In the genomic region with DNA sequence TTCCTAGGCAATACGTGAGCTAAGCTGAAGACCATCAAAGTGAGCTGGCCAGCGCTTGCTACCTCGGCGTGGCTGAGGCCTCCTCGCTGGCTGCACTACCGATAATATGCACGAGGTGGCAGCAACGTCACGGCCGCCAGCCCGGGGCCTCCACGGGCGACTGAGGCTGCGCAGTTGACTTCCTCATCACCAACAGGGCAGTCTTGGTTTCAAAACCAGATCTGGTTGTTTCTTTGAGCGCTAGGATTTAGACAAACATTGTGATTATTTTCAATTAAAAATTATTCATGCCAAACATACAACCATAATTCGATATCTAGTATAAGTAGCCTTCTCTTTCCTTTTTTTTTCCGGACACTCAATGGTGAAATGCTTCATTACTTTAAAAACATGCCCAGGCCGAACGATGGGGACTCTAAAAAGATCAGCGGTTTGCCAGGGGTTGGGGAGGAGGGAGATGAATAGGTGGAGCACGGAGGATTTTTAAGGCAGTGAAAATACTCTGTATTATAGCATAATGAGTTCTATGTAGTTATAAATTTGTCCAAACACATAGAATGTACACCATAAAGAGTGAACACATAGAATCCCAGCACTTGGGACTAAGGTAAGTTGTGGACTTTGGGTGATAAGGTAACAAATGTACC, we compare ENCODE assay signal across 8 cellular contexts. TPM values are rescaled to one million over a fixed set of nuclear protein-coding genes. Genes with fewer than 3 reads are reported as not detected.
DNase-seq lines count a peak whose midpoint lies in the region; ATAC-seq and TF ChIP-seq lines count a peak whose summit lies in the region.

No MANE protein-coding gene starts in this region.

- no peaks in the 10 kb centered on the region for H3K27me3 ChIP-seq in CD8-positive, alpha-beta T cell (ENCODE audit: insufficient read depth, low read length)
- H3K27me3 ChIP-seq in OCI-LY1 (ENCODE audit: insufficient read depth, low read length) (no peaks in the 10 kb centered on the region), esophagus muscularis mucosa (peaks cover 0 to 9% (median 0%) of the 10 kb centered on the region in 4 donors)

- H3K36me3 ChIP-seq in CD8-positive, alpha-beta T cell (ENCODE audit: insufficient read depth, low read length): no peaks in the 10 kb centered on the region
- H3K36me3 ChIP-seq in OCI-LY1 (ENCODE audit: insufficient read depth, low read length): no peaks in the 10 kb centered on the region
- no peaks in the 10 kb centered on the region for H3K36me3 ChIP-seq in esophagus muscularis mucosa

- no peaks in the 10 kb centered on the region for H3K4me1 ChIP-seq in CD8-positive, alpha-beta T cell (ENCODE audit: insufficient read depth, low read length)
- H3K4me1 ChIP-seq in OCI-LY1 (ENCODE audit: insufficient read depth, low read length, severe bottlenecking) (peaks cover 4% of the 10 kb centered on the region), esophagus muscularis mucosa (no peaks in the 10 kb centered on the region)

- H3K9ac ChIP-seq in OCI-LY1 (ENCODE audit: low read length): no peak overlapping the region

- peak overlapping the region; percentile 42 for H3K4me3 Mint-ChIP-seq in CD8-positive, alpha-beta T cell
- no peak overlapping the region for H3K4me3 Mint-ChIP-seq in natural killer cell treated with Interleukin-12 subunit alpha and Interleukin-12 subunit beta and Interleukin-15 and Interleukin-18, amount 100 ng/mL, for 72 hours
- no peak overlapping the region for H3K4me3 Mint-ChIP-seq in stimulated activated naive B cell treated with anti-CD40 and anti-IgM and Interleukin-4, amounts not matched to agents 10 μg/mL and 1 μg/mL and 100 μg/mL, for 72 hours

- peak; percentile 100 for ATAC-seq in CD8-positive, alpha-beta T cell
- ATAC-seq in GM19397 (IDR thresholded peaks at IDR 0.05; ENCODE audit: unreplicated experiment) (peak; percentile 91), HG03565 (IDR thresholded peaks at IDR 0.05; ENCODE audit: unreplicated experiment) (peak; percentile 87)
- peak; percentile 95 to 96 for ATAC-seq in natural killer cell treated with Interleukin-12 subunit alpha and Interleukin-12 subunit beta and Interleukin-15 and Interleukin-18, amount 100 ng/mL, for 72 hours
- ATAC-seq in stimulated activated naive B cell treated with anti-CD40 and anti-IgM and Interleukin-4, amounts not matched to agents 10 μg/mL and 1 μg/mL and 100 μg/mL, for 72 hours (replicated peaks): peak; percentile 97 to 99

- peaks cover 6% of the 10 kb centered on the region for H3K4me1 Mint-ChIP-seq in CD8-positive, alpha-beta T cell (ENCODE audit: low read depth)
- H3K4me1 Mint-ChIP-seq in natural killer cell treated with Interleukin-12 subunit alpha and Interleukin-12 subunit beta and Interleukin-15 and Interleukin-18, amount 100 ng/mL, for 72 hours (ENCODE audit: low read depth in 2 of 2): peaks cover 0 to 4% of the 10 kb centered on the region in 2 donors
- peaks cover 0 to 5% of the 10 kb centered on the region in 2 donors for H3K4me1 Mint-ChIP-seq in stimulated activated naive B cell treated with anti-CD40 and anti-IgM and Interleukin-4, amounts not matched to agents 10 μg/mL and 1 μg/mL and 100 μg/mL, for 72 hours

- no peak overlapping the region for H3K4me2 ChIP-seq in OCI-LY1 (ENCODE audit: low read length)

- H3K9me3 ChIP-seq in CD8-positive, alpha-beta T cell (ENCODE audit: low read length): no peaks in the 10 kb centered on the region
- H3K9me3 ChIP-seq in OCI-LY1 (ENCODE audit: low read length): no peaks in the 10 kb centered on the region
- no peaks in the 10 kb centered on the region for H3K9me3 ChIP-seq in esophagus muscularis mucosa

- CTCF ChIA-PET in CD8-positive, alpha-beta T cell (lab: Charles Lee): interaction anchor here (0.6 to 1.6 kb wide), 7 partner anchors 13 to 1134 kb away, joined by 3 to 7 read pairs (median 3); a partner anchor contains a TSS

- peaks cover 2% of the 10 kb centered on the region for H3K27me3 Mint-ChIP-seq in CD8-positive, alpha-beta T cell (ENCODE audit: low read depth)
- peaks cover 0 to 2% of the 10 kb centered on the region in 2 donors for H3K27me3 Mint-ChIP-seq in natural killer cell treated with Interleukin-12 subunit alpha and Interleukin-12 subunit beta and Interleukin-15 and Interleukin-18, amount 100 ng/mL, for 72 hours
- H3K27me3 Mint-ChIP-seq in stimulated activated naive B cell treated with anti-CD40 and anti-IgM and Interleukin-4, amounts not matched to agents 10 μg/mL and 1 μg/mL and 100 μg/mL, for 72 hours: peaks cover 4% of the 10 kb centered on the region in 2 donors

- no peaks in the 10 kb centered on the region for H3K79me2 ChIP-seq in OCI-LY1 (ENCODE audit: insufficient read depth, low read length)

- H2AFZ ChIP-seq in OCI-LY1 (ENCODE audit: low read length): peak overlapping the region; percentile 96

- no peaks in the 10 kb centered on the region for H3K9me2 ChIP-seq in OCI-LY1 (ENCODE audit: low read depth, low read length)

- no peak overlapping the region for H3K27ac ChIP-seq in CD8-positive, alpha-beta T cell (ENCODE audit: low read depth, low read length)
- no peak overlapping the region for H3K27ac ChIP-seq in OCI-LY1 (ENCODE audit: low read depth, low read length, poor library complexity, severe bottlenecking)
- H3K27ac ChIP-seq in esophagus muscularis mucosa (replicated peaks in 1 of 4): no peak overlapping the region

- H4K20me1 ChIP-seq in OCI-LY1 (ENCODE audit: insufficient read depth, low read length): no peaks in the 10 kb centered on the region

- POLR2A ChIA-PET in CD8-positive, alpha-beta T cell (lab: Charles Lee): no interaction called here

- no peak for TF ChIP-seq POLR2A in esophagus muscularis mucosa (IDR thresholded peaks at IDR 0.05; ENCODE audit: low read depth)

- no peaks in the 10 kb centered on the region for H3F3A ChIP-seq in OCI-LY1 (ENCODE audit: insufficient read depth, low read length)

- WGBS in esophagus muscularis mucosa: 29% methylated on average over 21 of the region's 21 CpGs

- peak; percentile 62 to 87 (median 77) for DNase-seq in CD8-positive, alpha-beta T cell
- peak; percentile 78 for DNase-seq in activated T-cell treated with anti-CD3 and anti-CD28 coated beads for 24 hours (ENCODE audit: low read depth)
- peak; percentile 93 for DNase-seq in esophagus muscularis mucosa (ENCODE audit: extremely low spot score)
- peak; percentile 81 for DNase-seq in natural killer cell treated with Interleukin-12 subunit alpha and Interleukin-12 subunit beta and Interleukin-15 and Interleukin-18, amount 100 ng/mL, for 72 hours (ENCODE audit: low spot score)
- peak; percentile 75 for DNase-seq in stimulated activated naive B cell treated with anti-CD40 and anti-IgM and Interleukin-4, amounts not matched to agents 10 μg/mL and 1 μg/mL and 100 μg/mL, for 72 hours

- no peak for TF ChIP-seq EP300 in esophagus muscularis mucosa (IDR thresholded peaks at IDR 0.05)

- H3K9me3 Mint-ChIP-seq in CD8-positive, alpha-beta T cell: no peaks in the 10 kb centered on the region
- no peaks in the 10 kb centered on the region for H3K9me3 Mint-ChIP-seq in natural killer cell treated with Interleukin-12 subunit alpha and Interleukin-12 subunit beta and Interleukin-15 and Interleukin-18, amount 100 ng/mL, for 72 hours
- no peaks in the 10 kb centered on the region for H3K9me3 Mint-ChIP-seq in stimulated activated naive B cell treated with anti-CD40 and anti-IgM and Interleukin-4, amounts not matched to agents 10 μg/mL and 1 μg/mL and 100 μg/mL, for 72 hours

- no peaks in the 10 kb centered on the region for H3K36me3 Mint-ChIP-seq in CD8-positive, alpha-beta T cell
- H3K36me3 Mint-ChIP-seq in natural killer cell treated with Interleukin-12 subunit alpha and Interleukin-12 subunit beta and Interleukin-15 and Interleukin-18, amount 100 ng/mL, for 72 hours: no peaks in the 10 kb centered on the region
- no peaks in the 10 kb centered on the region for H3K36me3 Mint-ChIP-seq in stimulated activated naive B cell treated with anti-CD40 and anti-IgM and Interleukin-4, amounts not matched to agents 10 μg/mL and 1 μg/mL and 100 μg/mL, for 72 hours

- intact Hi-C loops in CD8-positive, alpha-beta T cell (cut with DNase I, micrococcal nuclease): loop anchor here (2.0 to 10.0 kb wide), 9 partner anchors 131 to 1361 kb away; a partner anchor contains a TSS
- intact Hi-C loops in esophagus muscularis mucosa (cut with DNase I): loop anchor here (10.0 kb wide), 1 partner anchor 891 kb away; no protein-coding TSS in a partner anchor

- H3K27ac Mint-ChIP-seq in CD8-positive, alpha-beta T cell: no peak overlapping the region
- peak overlapping the region in 1 of 2 donors; percentile 31 for H3K27ac Mint-ChIP-seq in natural killer cell treated with Interleukin-12 subunit alpha and Interleukin-12 subunit beta and Interleukin-15 and Interleukin-18, amount 100 ng/mL, for 72 hours
- peak overlapping the region; percentile 37 for H3K27ac Mint-ChIP-seq in stimulated activated naive B cell treated with anti-CD40 and anti-IgM and Interleukin-4, amounts not matched to agents 10 μg/mL and 1 μg/mL and 100 μg/mL, for 72 hours

- H3K4me3 ChIP-seq in CD8-positive, alpha-beta T cell (ENCODE audit: low read depth, low read length): no peak overlapping the region
- H3K4me3 ChIP-seq in OCI-LY1 (ENCODE audit: low read depth, low read length, poor library complexity, severe bottlenecking) (no peak overlapping the region), esophagus muscularis mucosa (no peak overlapping the region)

- peak; percentile 97 for TF ChIP-seq CTCF in CD8-positive, alpha-beta T cell (IDR thresholded peaks at IDR 0.05)
- TF ChIP-seq CTCF in OCI-LY1 (IDR thresholded peaks at IDR 0.05; ENCODE audit: low read length): peak; percentile 95
- peak in 2 of 3 experiments; percentile 97 to 98 for TF ChIP-seq CTCF in esophagus muscularis mucosa (IDR thresholded peaks at IDR 0.05)

RNA-seq across cellular contexts. Expression of a gene that starts 52.0 kb away (rescaled TPM):
- under 1 TPM in 1 of 2 experiments, not detected in 1; 0.17 TPM for total RNA-seq in CD8-positive, alpha-beta T cell
- 100 to 1,000 TPM; 133 to 281 (median 197) TPM for total RNA-seq in esophagus muscularis mucosa
- total RNA-seq in natural killer cell treated with Interleukin-12 subunit alpha and Interleukin-12 subunit beta and Interleukin-15 and Interleukin-18, amount 100 ng/mL, for 72 hours: 1 to 10 TPM in 1 of 2 donors, under 1 TPM in 1; 0.78 to 5.2 TPM

Comparison
In these comparisons a context has a peak if more than half of its experiments do, and no peak if none do; other contexts are left out.
1. RNA of a gene that starts 52.0 kb away (total RNA-seq): 133 to 281 TPM in esophagus muscularis mucosa; 0.78 to 5.2 TPM in natural killer cell treated with Interleukin-12 subunit alpha and Interleukin-12 subunit beta and Interleukin-15 and Interleukin-18, amount 100 ng/mL, for 72 hours and 0.17 TPM in CD8-positive, alpha-beta T cell; every median in the first group is over 10 times any median in the second.
2. Peak in every context shown above with its lines, with median percentiles within 50 percentile points of each other: ATAC-seq, DNase-seq and CTCF ChIP-seq.